Comparison of ENCODE assay signal across 14 cellular contexts in genomic region chr15:64847016-64847415, GRCh38. TPM values are rescaled to one million over a fixed set of nuclear protein-coding genes. Genes with fewer than 3 reads are reported as not detected.
DNase-seq lines count a peak whose midpoint lies in the region; ATAC-seq, FAIRE-seq and TF ChIP-seq lines count a peak whose summit lies in the region.
"Had no signal": no experiment of that assay in that cellular context is flagged by ENCODE, and none has a peak within 500 bp of the region (broad histone marks: within the 10 kb centered on the region; RNA-seq: fewer than 3 reads in every experiment).

No MANE protein-coding gene starts in this region.

- H3K4me1 Mint-ChIP-seq in CD4-positive, alpha-beta memory T cell = peaks cover 49 to 85% (median 66%) of the 10 kb centered on the region in 4 donors
- H3K4me1 Mint-ChIP-seq in neural progenitor cell = peaks cover 35% of the 10 kb centered on the region

- intact Hi-C loops in CD4-positive, alpha-beta memory T cell (cut with micrococcal nuclease) = no loop called here
- intact Hi-C loops in esophagus muscularis mucosa (cut with DNase I) = loop anchor here (10.0 kb wide), 1 partner anchor 238 kb away; no protein-coding TSS in a partner anchor

- CTCF ChIA-PET in CD4-positive, alpha-beta memory T cell (lab: Charles Lee; ENCODE audit: partially characterized antibody) = interaction anchor here (1.2 to 2.9 kb wide), 2 partner anchors 9 to 11 kb away, joined by 5 to 16 read pairs; no protein-coding TSS in a partner anchor

- H3K9me3 ChIP-seq in CD4-positive, alpha-beta memory T cell (ENCODE audit: control insufficient read depth in 1 of 2, low read length in 2 of 2) = no peaks in the 10 kb centered on the region
- no peaks in the 10 kb centered on the region for H3K9me3 ChIP-seq in esophagus muscularis mucosa
- H3K9me3 ChIP-seq in neural progenitor cell (ENCODE audit: low read depth) = no peaks in the 10 kb centered on the region
- no peaks in the 10 kb centered on the region for H3K9me3 ChIP-seq in SJCRH30 (replicated peaks)

- peaks cover 20% of the 10 kb centered on the region for H3K36me3 ChIP-seq in CD4-positive, alpha-beta memory T cell (ENCODE audit: insufficient read depth, low read length)
- H3K36me3 ChIP-seq in esophagus muscularis mucosa (peaks cover 21 to 44% (median 33%) of the 10 kb centered on the region in 4 donors), neural progenitor cell (no peaks in the 10 kb centered on the region), SJCRH30 (peaks cover 17% of the 10 kb centered on the region)

- POLR2A ChIA-PET in CD4-positive, alpha-beta memory T cell (lab: Charles Lee; ENCODE audit: partially characterized antibody) = interaction anchor here (1.0 to 16.3 kb wide), 4 partner anchors 10 to 47 kb away, joined by 4 to 331 read pairs (median 6); no protein-coding TSS in a partner anchor

- H3K4me2 ChIP-seq in neural progenitor cell = no peak overlapping the region
- H3K4me2 ChIP-seq: PC-9 had no signal

- H3K4me3 ChIP-seq in CD4-positive, alpha-beta memory T cell (ENCODE audit: low read length in 2 of 2) = no peak overlapping the region
- H3K4me3 ChIP-seq in esophagus muscularis mucosa (no peak overlapping the region), neural progenitor cell (no peak overlapping the region), SJCRH30 (no peak overlapping the region)
- H3K4me3 ChIP-seq: PC-9 had no signal

- H3K27me3 Mint-ChIP-seq in CD4-positive, alpha-beta memory T cell = no peaks in the 10 kb centered on the region
- peaks cover 3% of the 10 kb centered on the region for H3K27me3 Mint-ChIP-seq in neural progenitor cell (ENCODE audit: insufficient read depth, low read depth)

- H3F3A ChIP-seq in neural progenitor cell (ENCODE audit: low read depth) = peaks cover 12% of the 10 kb centered on the region

- TF ChIP-seq EP300 in esophagus muscularis mucosa (IDR thresholded peaks at IDR 0.05) = no peak

- H3K27ac Mint-ChIP-seq in CD4-positive, alpha-beta memory T cell = peak overlapping the region in 6 of 7 donors; percentile 30 to 92 (median 76)
- no peak overlapping the region for H3K27ac Mint-ChIP-seq in neural progenitor cell

- FAIRE-seq in D721Med (lab: Jason Lieb, UNC) = no peak
- FAIRE-seq: GM19239 had no signal

- DNase-seq in CD4-positive, alpha-beta memory T cell = no peak
- DNase-seq in NCI-H2171 (lab: John Stamatoyannopoulos, UW) (peak; percentile 2), esophagus muscularis mucosa (ENCODE audit: extremely low spot score) (no peak), neural progenitor cell (ENCODE audit: low spot score) (peak; percentile 1), SJCRH30 (no peak), D721Med (ENCODE audit: insufficient read length, low spot score) (no peak)
- DNase-seq: activated CD8-positive, alpha-beta memory T cell treated with anti-CD3 and anti-CD28 coated beads for 24 hours; activated gamma-delta T cell treated with Interleukin-2 at 50 U/mL for 16 hours; NCI-H1436 treated with DMSO at 0.1 percent for 48 hours; PC-9; stimulated activated CD4-positive, alpha-beta T cell treated with anti-CD3 and anti-CD28 coated beads, Interleukin-15, amount 100 ng/mL, for 24 hours had no signal

- WGBS in esophagus muscularis mucosa = 70% methylated on average over 3 of the region's 3 CpGs

- H3K27me3 ChIP-seq in CD4-positive, alpha-beta memory T cell (ENCODE audit: insufficient read depth, low read length) = no peaks in the 10 kb centered on the region
- H3K27me3 ChIP-seq in esophagus muscularis mucosa (no peaks in the 10 kb centered on the region), neural progenitor cell (no peaks in the 10 kb centered on the region), SJCRH30 (no peaks in the 10 kb centered on the region)

- H3K9ac ChIP-seq in neural progenitor cell = no peak overlapping the region

- no peak for TF ChIP-seq POLR2A in esophagus muscularis mucosa (IDR thresholded peaks at IDR 0.05; ENCODE audit: low read depth)

- H3K4me1 ChIP-seq in CD4-positive, alpha-beta memory T cell (ENCODE audit: insufficient read depth, low read length) = peaks cover 76% of the 10 kb centered on the region
- H3K4me1 ChIP-seq in esophagus muscularis mucosa = peaks cover 62 to 97% (median 95%) of the 10 kb centered on the region in 4 donors
- peaks cover 28% of the 10 kb centered on the region for H3K4me1 ChIP-seq in neural progenitor cell
- peaks cover 29% of the 10 kb centered on the region for H3K4me1 ChIP-seq in SJCRH30

- TF ChIP-seq CTCF in esophagus muscularis mucosa (IDR thresholded peaks at IDR 0.05) = no peak
- TF ChIP-seq CTCF in neural progenitor cell (IDR thresholded peaks at IDR 0.05) = no peak
- no peak for TF ChIP-seq CTCF in D721Med (IDR thresholded peaks at IDR 0.05; ENCODE audit: insufficient read depth, missing control alignments)

- H3K4me3 Mint-ChIP-seq in CD4-positive, alpha-beta memory T cell = peak overlapping the region in 2 of 8 donors; percentile 20 to 26
- H3K4me3 Mint-ChIP-seq in neural progenitor cell = no peak overlapping the region

- H3K9me3 Mint-ChIP-seq in CD4-positive, alpha-beta memory T cell = peaks cover 0 to 2% (median 0%) of the 10 kb centered on the region in 8 donors
- H3K9me3 Mint-ChIP-seq in neural progenitor cell = no peaks in the 10 kb centered on the region

- H3K79me2 ChIP-seq in neural progenitor cell (ENCODE audit: low read depth) = peaks cover 57% of the 10 kb centered on the region

- no peak overlapping the region for H2AFZ ChIP-seq in neural progenitor cell (replicated peaks)
- H2AFZ ChIP-seq: PC-9 had no signal

- H4K20me1 ChIP-seq in neural progenitor cell (ENCODE audit: low read depth) = peaks cover 62% of the 10 kb centered on the region

- ATAC-seq in GM19463 (IDR thresholded peaks at IDR 0.05; ENCODE audit: unreplicated experiment) (no peak), HG03159 (IDR thresholded peaks at IDR 0.05; ENCODE audit: unreplicated experiment) (no peak)

- H3K27ac ChIP-seq in CD4-positive, alpha-beta memory T cell (ENCODE audit: low read depth, low read length) = no peak overlapping the region
- peak overlapping the region; percentile 94 to 99 (median 98) for H3K27ac ChIP-seq in esophagus muscularis mucosa (replicated peaks in 1 of 4)
- no peak overlapping the region for H3K27ac ChIP-seq in neural progenitor cell
- no peak overlapping the region for H3K27ac ChIP-seq in SJCRH30
- H3K27ac ChIP-seq: PC-9 had no signal

- H3K36me3 Mint-ChIP-seq in CD4-positive, alpha-beta memory T cell = peaks cover 16 to 51% of the 10 kb centered on the region in 2 donors
- H3K36me3 Mint-ChIP-seq in neural progenitor cell = peaks cover 16% of the 10 kb centered on the region

RNA-seq across cellular contexts. Expression of gene PLEKHO2, which starts 5.3 kb away (rescaled TPM):
- total RNA-seq in CD4-positive, alpha-beta memory T cell = 10 to 100 TPM; 22.7 to 24.1 TPM
- 10 to 100 TPM; 10.6 to 29.1 TPM for polyA plus RNA-seq in CD4-positive, alpha-beta memory T cell
- 100 to 1,000 TPM in 1 of 4 donors, 10 to 100 TPM in 3; 41.5 to 103 (median 51.2) TPM for total RNA-seq in esophagus muscularis mucosa
- total RNA-seq in neural progenitor cell (ENCODE audit: low replicate concordance) = 7.7 and 15.7 TPM in 2 replicates
- total RNA-seq in SJCRH30 (2014; rRNA removed; shearing (Covaris generic)) = 26.7 and 28.5 TPM in 2 replicates

RNA-seq across cellular contexts. Expression of gene PIF1, which starts 21.6 kb away (rescaled TPM):
- under 1 TPM; 0.17 to 0.58 TPM for total RNA-seq in CD4-positive, alpha-beta memory T cell
- not detected for polyA plus RNA-seq in CD4-positive, alpha-beta memory T cell
- 1 to 10 TPM in 3 of 4 donors, under 1 TPM in 1; 0.78 to 4.4 (median 2.0) TPM for total RNA-seq in esophagus muscularis mucosa
- total RNA-seq in neural progenitor cell (ENCODE audit: low replicate concordance) = 50.8 and 111 TPM in 2 replicates
- total RNA-seq in SJCRH30 (2014; rRNA removed; shearing (Covaris generic)) = 21.6 and 22.3 TPM in 2 replicates

Comparison
In these comparisons a context has a peak if more than half of its experiments do, and no peak if none do; other contexts are left out.
1. DNase-seq: peak in NCI-H2171 (single experiment) and neural progenitor cell (single experiment); none in CD4-positive, alpha-beta memory T cell (0 of 5), esophagus muscularis mucosa (single experiment), SJCRH30 (0 of 2) and D721Med (single experiment).
2. H3K27ac ChIP-seq: peak in esophagus muscularis mucosa (4 of 4); none in CD4-positive, alpha-beta memory T cell (single experiment), neural progenitor cell (single experiment) and SJCRH30 (single experiment).